In the genomic region with DNA sequence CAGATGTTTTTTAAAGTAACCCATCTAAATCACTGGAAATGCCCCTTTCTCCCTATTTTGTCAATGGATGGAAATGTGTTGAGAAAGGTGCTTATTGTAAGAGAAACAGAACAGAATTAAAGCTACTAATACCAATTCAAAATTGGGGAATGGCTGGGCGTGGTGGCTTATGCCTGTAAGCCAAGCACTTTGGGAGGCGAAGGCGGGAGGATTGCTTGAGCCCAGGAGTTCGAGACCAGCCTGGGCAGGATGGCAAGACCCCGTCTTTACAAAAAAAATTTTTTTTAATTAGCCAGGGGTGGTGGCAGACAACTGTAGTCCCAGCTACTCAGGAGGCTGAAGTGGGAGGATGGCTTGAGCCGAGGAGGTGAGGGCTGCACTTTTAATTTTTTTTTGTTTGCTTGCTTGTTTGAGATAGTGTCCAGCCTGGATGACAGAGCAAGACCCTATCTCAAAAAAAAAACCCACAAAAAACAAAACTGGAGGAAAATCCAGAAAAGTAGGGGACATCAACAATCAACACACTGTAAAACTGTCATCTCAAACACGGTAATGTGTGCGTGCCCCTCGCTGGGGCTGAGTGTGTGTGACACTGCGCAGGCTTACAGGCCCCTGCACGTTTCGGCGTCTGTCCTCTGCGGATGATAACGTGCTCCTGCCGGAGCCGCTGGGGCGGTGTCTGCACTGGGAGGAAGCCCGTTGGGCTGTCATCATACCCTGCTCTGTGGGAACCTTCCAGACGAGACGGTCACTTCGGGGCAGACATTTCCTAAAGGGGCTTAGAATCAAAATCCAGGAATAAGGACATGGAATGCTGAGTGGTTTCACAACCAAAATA, we compare ENCODE assay signal across 15 cellular contexts. TPM values are rescaled to one million over a fixed set of nuclear protein-coding genes. Genes with fewer than 3 reads are reported as not detected.
DNase-seq lines count a peak whose midpoint lies in the region; ATAC-seq and TF ChIP-seq lines count a peak whose summit lies in the region.
"Had no signal": no experiment of that assay in that cellular context is flagged by ENCODE, and none has a peak within 500 bp of the region (broad histone marks: within the 10 kb centered on the region; RNA-seq: fewer than 3 reads in every experiment).

No MANE protein-coding gene starts in this region.

- H3K36me3 Mint-ChIP-seq in activated T-helper 1 cell treated with anti-CD3 and anti-CD28 coated beads, Interleukin-12 subunit alpha, Interleukin-12 subunit beta, Interleukin-2, Interleukin-4 antibody, amounts not matched to agents 30 ng/mL and 10 ng/mL and 1 ng/mL, durations not matched to agents 14 hours and 24 hours and 36 hours (ENCODE audit: low read depth), result no peaks in the 10 kb centered on the region

- H3K27me3 Mint-ChIP-seq in activated T-helper 1 cell treated with anti-CD3 and anti-CD28 coated beads, Interleukin-12 subunit alpha, Interleukin-12 subunit beta, Interleukin-2, Interleukin-4 antibody, amounts not matched to agents 30 ng/mL and 10 ng/mL and 1 ng/mL, durations not matched to agents 14 hours and 24 hours and 36 hours (ENCODE audit: insufficient read depth), result peaks cover 2% of the 10 kb centered on the region
- H3K27me3 Mint-ChIP-seq: activated naive CD8-positive, alpha-beta T cell had no signal

- no peak overlapping the region for H3K4me3 ChIP-seq in fibroblast of villous mesenchyme (ENCODE audit: low read depth, low read length)
- H3K4me3 ChIP-seq in mesodermal cell (ENCODE audit: extremely low read depth, insufficient read depth, low read length, poor library complexity, severe bottlenecking), result no peak overlapping the region
- H3K4me3 ChIP-seq in upper lobe of left lung, result no peak overlapping the region
- H3K4me3 ChIP-seq: A549 had no signal

- intact Hi-C loops in activated T-helper 1 cell treated with anti-CD3 and anti-CD28 coated beads, Interleukin-12 subunit alpha, Interleukin-12 subunit beta, Interleukin-2, Interleukin-4 antibody, amounts not matched to agents 30 ng/mL and 10 ng/mL and 1 ng/mL, durations not matched to agents 14 hours and 24 hours and 36 hours (cut with micrococcal nuclease), result no loop called here

- H3K9me3 Mint-ChIP-seq in activated T-helper 1 cell treated with anti-CD3 and anti-CD28 coated beads, Interleukin-12 subunit alpha, Interleukin-12 subunit beta, Interleukin-2, Interleukin-4 antibody, amounts not matched to agents 30 ng/mL and 10 ng/mL and 1 ng/mL, durations not matched to agents 14 hours and 24 hours and 36 hours, result no peaks in the 10 kb centered on the region

- TF ChIP-seq CTCF in fibroblast of villous mesenchyme (IDR thresholded peaks at IDR 0.05; ENCODE audit: insufficient read depth, low read depth, low read length), result no peak
- no peak for TF ChIP-seq CTCF in upper lobe of left lung (IDR thresholded peaks at IDR 0.05)

- peak in 1 of 4 donors; percentile 46 for TF ChIP-seq EP300 in upper lobe of left lung (IDR thresholded peaks at IDR 0.05)

- peaks cover 4% of the 10 kb centered on the region for H3K9me3 ChIP-seq in mesodermal cell (ENCODE audit: control insufficient read depth, low read length)
- no peaks in the 10 kb centered on the region for H3K9me3 ChIP-seq in upper lobe of left lung
- H3K9me3 ChIP-seq: A549 had no signal

- no peak overlapping the region for H3K27ac Mint-ChIP-seq in activated T-helper 1 cell treated with anti-CD3 and anti-CD28 coated beads, Interleukin-12 subunit alpha, Interleukin-12 subunit beta, Interleukin-2, Interleukin-4 antibody, amounts not matched to agents 30 ng/mL and 10 ng/mL and 1 ng/mL, durations not matched to agents 14 hours and 24 hours and 36 hours
- H3K27ac Mint-ChIP-seq: activated CD8-positive, alpha-beta T cell treated with anti-CD3 and anti-CD28 coated beads, Interleukin-2, amount 10 ng/mL, durations not matched to agents 7 days and 5 days had no signal

- no peak overlapping the region for H3K4me3 Mint-ChIP-seq in activated T-helper 1 cell treated with anti-CD3 and anti-CD28 coated beads, Interleukin-12 subunit alpha, Interleukin-12 subunit beta, Interleukin-2, Interleukin-4 antibody, amounts not matched to agents 30 ng/mL and 10 ng/mL and 1 ng/mL, durations not matched to agents 14 hours and 24 hours and 36 hours
- H3K4me3 Mint-ChIP-seq: activated CD8-positive, alpha-beta T cell treated with anti-CD3 and anti-CD28 coated beads, Interleukin-2, amount 10 ng/mL, durations not matched to agents 7 days and 5 days; activated naive CD8-positive, alpha-beta T cell had no signal

- H3K27me3 ChIP-seq in upper lobe of left lung, result no peaks in the 10 kb centered on the region

- WGBS in mesodermal cell (ENCODE audit: insufficient coverage in 2 of 2), 2 experiments, result 90 to 91% methylated on average over 16 to 21 of the region's 22 CpGs
- WGBS in upper lobe of left lung, 2 donors, result 67 to 79% methylated on average over 22 of the region's 22 CpGs

- no peak for TF ChIP-seq POLR2A in upper lobe of left lung (IDR thresholded peaks at IDR 0.05)

- peaks cover 3% of the 10 kb centered on the region for H3K36me3 ChIP-seq in mesodermal cell (ENCODE audit: control insufficient read depth, insufficient read depth, low read length)
- H3K36me3 ChIP-seq in upper lobe of left lung, result no peaks in the 10 kb centered on the region

- peaks cover 60% of the 10 kb centered on the region for H3K4me1 ChIP-seq in mesodermal cell (ENCODE audit: control insufficient read depth, insufficient read depth, low read length, poor library complexity, severe bottlenecking)
- H3K4me1 ChIP-seq in upper lobe of left lung, result peaks cover 43 to 60% (median 49%) of the 10 kb centered on the region in 4 donors
- H3K4me1 ChIP-seq: A549 had no signal

- no peak for ATAC-seq in upper lobe of left lung (ENCODE audit: low FRiP score in 2 of 2)
- ATAC-seq: A549; activated CD8-positive, alpha-beta T cell treated with anti-CD3 and anti-CD28 coated beads, Interleukin-2, amount 10 ng/mL, durations not matched to agents 7 days and 5 days had no signal

- no peaks in the 10 kb centered on the region for H3K4me1 Mint-ChIP-seq in activated T-helper 1 cell treated with anti-CD3 and anti-CD28 coated beads, Interleukin-12 subunit alpha, Interleukin-12 subunit beta, Interleukin-2, Interleukin-4 antibody, amounts not matched to agents 30 ng/mL and 10 ng/mL and 1 ng/mL, durations not matched to agents 14 hours and 24 hours and 36 hours (ENCODE audit: low read depth)

- DNase-seq in activated CD8-positive, alpha-beta memory T cell treated with anti-CD3 and anti-CD28 coated beads, Interleukin-2, amount 50 U/mL, for 4 hours, result peak; percentile 6
- DNase-seq in activated CD8-positive, alpha-beta memory T cell treated with anti-CD3 and anti-CD28 coated beads, Interleukin-2, amount 50 U/mL, for 48 hours, result no peak
- DNase-seq in fibroblast of villous mesenchyme (ENCODE audit: low read depth) (peak; percentile 89), upper lobe of left lung (peak in 1 of 2 donors; percentile 69), anterior cingulate cortex (lab: John Stamatoyannopoulos, UW) (no peak), inferior parietal cortex (ENCODE audit: extremely low spot score) (no peak)
- no peak for DNase-seq in activated T-helper 1 cell treated with anti-CD3 and anti-CD28 coated beads, Interleukin-12 subunit alpha, Interleukin-12 subunit beta, Interleukin-2, Interleukin-4 antibody, amounts not matched to agents 30 ng/mL and 10 ng/mL and 1 ng/mL, durations not matched to agents 14 hours and 24 hours and 36 hours (ENCODE audit: low spot score)
- DNase-seq: activated CD8-positive, alpha-beta T cell treated with anti-CD3 and anti-CD28 coated beads, Interleukin-2, amount 10 ng/mL, durations not matched to agents 7 days and 5 days; dermis blood vessel endothelial cell; mesendoderm; NCI-H2171 had no signal

- H3K27ac ChIP-seq in mesodermal cell (ENCODE audit: low read depth, low read length, severe bottlenecking) (peak overlapping the region; percentile 72), upper lobe of left lung (peak overlapping the region; percentile 32 to 97 (median 90))
- H3K27ac ChIP-seq: A549, HL-60 had no signal

RNA-seq across cellular contexts. Expression of a gene that starts 11.6 kb away (rescaled TPM):
- total RNA-seq in fibroblast of villous mesenchyme (43.8 and 60.0 TPM in 2 replicates), upper lobe of left lung (10 to 100 TPM; 19.9 to 89.1 (median 32.5) TPM)
- polyA plus RNA-seq in mesodermal cell (2013, experiment 1 of 2), result 72.3 TPM
- 59.6 TPM for polyA plus RNA-seq in mesodermal cell (2013, experiment 2 of 2)
- 14.3 and 17.6 TPM in 2 replicates for total RNA-seq in activated T-helper 1 cell treated with anti-CD3 and anti-CD28 coated beads, Interleukin-12 subunit alpha, Interleukin-12 subunit beta, Interleukin-2, Interleukin-4 antibody, amounts not matched to agents 30 ng/mL and 10 ng/mL and 1 ng/mL, durations not matched to agents 14 hours and 24 hours and 36 hours

Comparison
In these comparisons a context has a peak if more than half of its experiments do, and no peak if none do; other contexts are left out.
1. DNase-seq: peak in activated CD8-positive, alpha-beta memory T cell treated with anti-CD3 and anti-CD28 coated beads, Interleukin-2, amount 50 U/mL, for 4 hours (single experiment) and fibroblast of villous mesenchyme (single experiment); none in activated CD8-positive, alpha-beta memory T cell treated with anti-CD3 and anti-CD28 coated beads, Interleukin-2, amount 50 U/mL, for 48 hours (single experiment), anterior cingulate cortex (0 of 58), inferior parietal cortex (single experiment) and activated T-helper 1 cell treated with anti-CD3 and anti-CD28 coated beads, Interleukin-12 subunit alpha, Interleukin-12 subunit beta, Interleukin-2, Interleukin-4 antibody, amounts not matched to agents 30 ng/mL and 10 ng/mL and 1 ng/mL, durations not matched to agents 14 hours and 24 hours and 36 hours (single experiment).